Comparison of ENCODE assay signal across 27 cellular contexts in genomic region chr2:187252063-187252462, GRCh38.
"Had no signal": no experiment of that assay in that cellular context is flagged by ENCODE, and none has a peak within 500 bp of the region (broad histone marks: within the 10 kb centered on the region; RNA-seq: fewer than 3 reads in every experiment).

No MANE protein-coding gene starts in this region.

- H3K4me1 ChIP-seq: pancreas, prostate gland, right lobe of liver, sigmoid colon, stomach, tibial artery, transverse colon, upper lobe of right lung, uterus had no signal

- FAIRE-seq: pancreas, small intestine had no signal

- ATAC-seq: naive thymus-derived CD8-positive, alpha-beta T cell; natural killer cell treated with Interleukin-12 subunit alpha and Interleukin-12 subunit beta and Interleukin-15 and Interleukin-18, amount 100 ng/mL, for 72 hours; pancreas; right cardiac atrium; right lobe of liver; stimulated activated effector memory CD8-positive, alpha-beta T cell treated with anti-CD3 and anti-CD28 coated beads, Interleukin-12 subunit alpha, Interleukin-12 subunit beta, amount 100 ng/mL, for 72 hours; stimulated activated naive B cell treated with anti-CD40 and anti-IgM and Interleukin-4, amounts not matched to agents 10 μg/mL and 1 μg/mL and 100 μg/mL, for 72 hours; upper lobe of right lung had no signal

- H3K4me3 ChIP-seq: pancreas, prostate gland, right lobe of liver, sigmoid colon, stomach, tibial artery, transverse colon, upper lobe of right lung, uterus had no signal

- H3K9me3 Mint-ChIP-seq: nephron progenitor cell; neural crest cell; stimulated activated naive CD8-positive, alpha-beta T cell treated with anti-CD3 and anti-CD28 coated beads, Interleukin-15, Interleukin-2, amounts not matched to agents 100 ng/mL and 50 ng/mL, for 24 hours; type B pancreatic cell had no signal

- H3K27ac Mint-ChIP-seq: naive B cell; naive thymus-derived CD8-positive, alpha-beta T cell; natural killer cell treated with Interleukin-12 subunit alpha and Interleukin-12 subunit beta and Interleukin-15 and Interleukin-18, amount 100 ng/mL, for 72 hours; nephron progenitor cell; stimulated activated effector memory CD8-positive, alpha-beta T cell treated with anti-CD3 and anti-CD28 coated beads, Interleukin-12 subunit alpha, Interleukin-12 subunit beta, amount 100 ng/mL, for 72 hours; stimulated activated naive B cell treated with anti-CD40 and anti-IgM and Interleukin-4, amounts not matched to agents 10 μg/mL and 1 μg/mL and 100 μg/mL, for 72 hours; stimulated activated naive CD8-positive, alpha-beta T cell treated with anti-CD3 and anti-CD28 coated beads, Interleukin-15, Interleukin-2, amounts not matched to agents 100 ng/mL and 50 ng/mL, for 24 hours; type B pancreatic cell had no signal

- H3K36me3 ChIP-seq: neutrophil, pancreas, prostate gland, right lobe of liver, sigmoid colon, stomach, tibial artery, transverse colon, upper lobe of right lung, uterus had no signal

- H3K36me3 Mint-ChIP-seq: naive B cell; naive thymus-derived CD8-positive, alpha-beta T cell; natural killer cell treated with Interleukin-12 subunit alpha and Interleukin-12 subunit beta and Interleukin-15 and Interleukin-18, amount 100 ng/mL, for 72 hours; stimulated activated effector memory CD8-positive, alpha-beta T cell treated with anti-CD3 and anti-CD28 coated beads, Interleukin-12 subunit alpha, Interleukin-12 subunit beta, amount 100 ng/mL, for 72 hours; stimulated activated naive B cell treated with anti-CD40 and anti-IgM and Interleukin-4, amounts not matched to agents 10 μg/mL and 1 μg/mL and 100 μg/mL, for 72 hours; type B pancreatic cell had no signal

- DNase-seq: naive B cell; naive thymus-derived CD8-positive, alpha-beta T cell; nephron progenitor cell; nucleus accumbens; pancreas; right lobe of liver; sigmoid colon; small intestine; stimulated activated CD4-positive, alpha-beta T cell treated with anti-CD3 and anti-CD28 coated beads, Interleukin-15, amount 100 ng/mL, for 24 hours; stimulated activated CD4-positive, alpha-beta T cell treated with anti-CD3 and anti-CD28 coated beads, Interleukin-2, amount 100 ng/mL, for 24 hours; stimulated activated CD4-positive, alpha-beta T cell treated with anti-CD3 and anti-CD28 coated beads, Interleukin-2, amount 100 ng/mL, for 48 hours; stimulated activated CD4-positive, alpha-beta T cell treated with anti-CD3 and anti-CD28 coated beads, Interleukin-4, amount 100 ng/mL, for 24 hours; stimulated activated naive B cell treated with anti-CD40 and anti-IgM and Interleukin-4, amounts not matched to agents 10 μg/mL and 1 μg/mL and 100 μg/mL, for 72 hours; stimulated activated naive CD4-positive, alpha-beta T cell treated with Interleukin-2 at 50 U/mL for 16 hours; stomach; tibial artery; transverse colon; upper lobe of right lung; uterus had no signal

- H3K4me3 Mint-ChIP-seq: naive B cell; naive thymus-derived CD8-positive, alpha-beta T cell; natural killer cell treated with Interleukin-12 subunit alpha and Interleukin-12 subunit beta and Interleukin-15 and Interleukin-18, amount 100 ng/mL, for 72 hours; nephron progenitor cell; neural crest cell; stimulated activated effector memory CD8-positive, alpha-beta T cell treated with anti-CD3 and anti-CD28 coated beads, Interleukin-12 subunit alpha, Interleukin-12 subunit beta, amount 100 ng/mL, for 72 hours; stimulated activated naive B cell treated with anti-CD40 and anti-IgM and Interleukin-4, amounts not matched to agents 10 μg/mL and 1 μg/mL and 100 μg/mL, for 72 hours; stimulated activated naive CD8-positive, alpha-beta T cell treated with anti-CD3 and anti-CD28 coated beads, Interleukin-15, Interleukin-2, amounts not matched to agents 100 ng/mL and 50 ng/mL, for 24 hours; type B pancreatic cell had no signal

- H3K9me3 ChIP-seq: neutrophil, pancreas, prostate gland, right lobe of liver, sigmoid colon, stomach, tibial artery, transverse colon, upper lobe of right lung, uterus had no signal

- H3K27me3 ChIP-seq: neutrophil, pancreas, right lobe of liver, sigmoid colon, stomach, tibial artery, transverse colon, upper lobe of right lung, uterus had no signal

- H3K27ac ChIP-seq: neutrophil, pancreas, prostate gland, right lobe of liver, sigmoid colon, stomach, tibial artery, transverse colon, upper lobe of right lung, uterus had no signal

- H3K27me3 Mint-ChIP-seq: naive B cell; naive thymus-derived CD8-positive, alpha-beta T cell; natural killer cell treated with Interleukin-12 subunit alpha and Interleukin-12 subunit beta and Interleukin-15 and Interleukin-18, amount 100 ng/mL, for 72 hours; stimulated activated naive B cell treated with anti-CD40 and anti-IgM and Interleukin-4, amounts not matched to agents 10 μg/mL and 1 μg/mL and 100 μg/mL, for 72 hours; stimulated activated naive CD8-positive, alpha-beta T cell treated with anti-CD3 and anti-CD28 coated beads, Interleukin-15, Interleukin-2, amounts not matched to agents 100 ng/mL and 50 ng/mL, for 24 hours; type B pancreatic cell had no signal

- H3K4me1 Mint-ChIP-seq: naive B cell; naive thymus-derived CD8-positive, alpha-beta T cell; nephron progenitor cell; neural crest cell; stimulated activated effector memory CD8-positive, alpha-beta T cell treated with anti-CD3 and anti-CD28 coated beads, Interleukin-12 subunit alpha, Interleukin-12 subunit beta, amount 100 ng/mL, for 72 hours; stimulated activated naive B cell treated with anti-CD40 and anti-IgM and Interleukin-4, amounts not matched to agents 10 μg/mL and 1 μg/mL and 100 μg/mL, for 72 hours had no signal
